Comparison of ENCODE assay signal across 30 cellular contexts in genomic region chr5:60141119-60141518, GRCh38.
"Had no signal": no experiment of that assay in that cellular context is flagged by ENCODE, and none has a peak within 500 bp of the region (broad histone marks: within the 10 kb centered on the region; RNA-seq: fewer than 3 reads in every experiment).

No MANE protein-coding gene starts in this region.

- H3K9me3 Mint-ChIP-seq: nephron; neural progenitor cell; stimulated activated memory B cell treated with anti-CD40 and anti-IgM and Interleukin-4, amounts not matched to agents 10 μg/mL and 1 μg/mL and 100 μg/mL, for 72 hours had no signal

- H3K9ac ChIP-seq: neural progenitor cell had no signal

- H3K4me1 ChIP-seq: esophagus muscularis mucosa, foreskin keratinocyte, gastroesophageal sphincter, heart left ventricle, left lung, neural progenitor cell, psoas muscle, spleen, testis had no signal

- H3K27ac ChIP-seq: coronary artery, esophagus muscularis mucosa, foreskin keratinocyte, gastroesophageal sphincter, heart left ventricle, hepatocyte, left lung, neural progenitor cell, ovary, psoas muscle, skin epidermis, spleen, testis, tibial artery had no signal

- H3K36me3 ChIP-seq: esophagus muscularis mucosa, gastroesophageal sphincter, heart left ventricle, left lung, neural progenitor cell, ovary, spleen, tibial artery had no signal

- H3K4me3 ChIP-seq: coronary artery, esophagus muscularis mucosa, gastroesophageal sphincter, heart left ventricle, hepatocyte, left lung, neural progenitor cell, ovary, psoas muscle, skin epidermis, spleen, testis, tibial artery had no signal

- H3K27me3 ChIP-seq: esophagus muscularis mucosa, foreskin keratinocyte, gastroesophageal sphincter, heart left ventricle, hepatocyte, left lung, neural progenitor cell, ovary, spleen, testis, tibial artery had no signal

- H3K4me1 Mint-ChIP-seq: naive thymus-derived CD4-positive, alpha-beta T cell; stimulated activated memory B cell treated with anti-CD40 and anti-IgM and Interleukin-4, amounts not matched to agents 10 μg/mL and 1 μg/mL and 100 μg/mL, for 72 hours had no signal

- H3K79me2 ChIP-seq: hepatocyte had no signal

- FAIRE-seq: endothelial cell of umbilical vein, islet of Langerhans had no signal

- H3K4me2 ChIP-seq: hepatocyte, neural progenitor cell had no signal

- H3K27me3 Mint-ChIP-seq: naive thymus-derived CD4-positive, alpha-beta T cell; stimulated activated memory B cell treated with anti-CD40 and anti-IgM and Interleukin-4, amounts not matched to agents 10 μg/mL and 1 μg/mL and 100 μg/mL, for 72 hours; type B pancreatic cell had no signal

- H3K9me3 ChIP-seq: esophagus muscularis mucosa, gastroesophageal sphincter, heart left ventricle, left lung, ovary, psoas muscle, testis, tibial artery had no signal

- ATAC-seq: foreskin keratinocyte; gastroesophageal sphincter; heart left ventricle; left cardiac atrium; left lung; naive thymus-derived CD4-positive, alpha-beta T cell; psoas muscle; right cardiac atrium; stimulated activated memory B cell treated with anti-CD40 and anti-IgM and Interleukin-4, amounts not matched to agents 10 μg/mL and 1 μg/mL and 100 μg/mL, for 72 hours; stimulated activated naive CD8-positive, alpha-beta T cell treated with anti-CD3 and anti-CD28 coated beads, Interleukin-15, Interleukin-2, amounts not matched to agents 100 U/mL and 50 U/mL, for 24 hours had no signal

- DNase-seq: dermis blood vessel endothelial cell; effector memory CD4-positive, alpha-beta T cell; foreskin keratinocyte; heart left ventricle; left cardiac atrium; left lung; mesenchymal stem cell; midbrain; naive thymus-derived CD4-positive, alpha-beta T cell; ovary; posterior cingulate gyrus; psoas muscle; right cardiac atrium; spleen; stimulated activated CD4-positive, alpha-beta T cell treated with anti-CD3 and anti-CD28 coated beads, Interleukin-4, amount 100 ng/mL, for 4 hours; stimulated activated naive CD8-positive, alpha-beta T cell treated with anti-CD3 and anti-CD28 coated beads, Interleukin-15, Interleukin-2, amounts not matched to agents 100 U/mL and 50 U/mL, for 24 hours; substantia nigra; testis; tibial artery had no signal

- H2AFZ ChIP-seq: hepatocyte, neural progenitor cell had no signal

- H3K36me3 Mint-ChIP-seq: naive thymus-derived CD4-positive, alpha-beta T cell; neural progenitor cell; stimulated activated memory B cell treated with anti-CD40 and anti-IgM and Interleukin-4, amounts not matched to agents 10 μg/mL and 1 μg/mL and 100 μg/mL, for 72 hours; type B pancreatic cell had no signal

- H3K4me3 Mint-ChIP-seq: naive thymus-derived CD4-positive, alpha-beta T cell; nephron; neural progenitor cell; stimulated activated memory B cell treated with anti-CD40 and anti-IgM and Interleukin-4, amounts not matched to agents 10 μg/mL and 1 μg/mL and 100 μg/mL, for 72 hours; type B pancreatic cell had no signal

- H3K27ac Mint-ChIP-seq: naive thymus-derived CD4-positive, alpha-beta T cell; nephron; neural progenitor cell; stimulated activated memory B cell treated with anti-CD40 and anti-IgM and Interleukin-4, amounts not matched to agents 10 μg/mL and 1 μg/mL and 100 μg/mL, for 72 hours; type B pancreatic cell had no signal
